4 cellular contexts compared by ENCODE assay signal in genomic region chr1:185501099-185501498, GRCh38.
"Had no signal": no experiment of that assay in that cellular context is flagged by ENCODE, and none has a peak within 500 bp of the region (broad histone marks: within the 10 kb centered on the region; RNA-seq: fewer than 3 reads in every experiment).

No MANE protein-coding gene starts in this region.

- DNase-seq: H9, HCEC 1CT had no signal

- H2AFZ ChIP-seq: GM23338 had no signal

- ATAC-seq: GM23338 had no signal

- H3K4me3 ChIP-seq: GM23338 had no signal

- H3K36me3 Mint-ChIP-seq: IgD-negative memory B cell had no signal

- H3K4me3 Mint-ChIP-seq: GM23338, H9, IgD-negative memory B cell had no signal

- H3K4me2 ChIP-seq: GM23338 had no signal

- H3K9me3 Mint-ChIP-seq: GM23338 had no signal

- H3K27ac Mint-ChIP-seq: GM23338, H9, IgD-negative memory B cell had no signal

- H3K4me1 Mint-ChIP-seq: GM23338, H9, IgD-negative memory B cell had no signal
